ENCODE assay signal across 22 cellular contexts in the genomic region with DNA sequence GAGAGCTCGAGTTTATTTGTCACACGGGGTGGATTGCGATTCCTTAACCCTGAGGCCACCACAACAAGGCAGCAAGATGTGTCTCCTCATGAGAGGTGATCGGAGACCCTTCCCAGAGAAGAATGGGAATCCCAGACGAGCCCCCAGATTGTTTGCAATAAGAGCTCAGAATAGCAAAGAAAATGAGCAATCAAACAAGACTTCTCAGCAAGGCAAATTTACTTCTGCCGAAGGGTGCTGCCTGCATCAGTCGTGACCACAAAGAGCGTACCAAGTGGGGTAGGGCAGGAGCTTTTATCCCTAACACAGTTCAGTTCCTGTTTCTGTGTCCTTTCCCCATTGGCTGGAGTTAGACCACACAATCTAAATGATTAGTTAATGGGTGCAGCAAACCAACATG.
"Had no signal": no experiment of that assay in that cellular context is flagged by ENCODE, and none has a peak within 500 bp of the region (broad histone marks: within the 10 kb centered on the region; RNA-seq: fewer than 3 reads in every experiment).

No MANE protein-coding gene starts in this region.

- ATAC-seq: effector memory CD8-positive, alpha-beta T cell; esophagus mucosa; gastroesophageal sphincter; heart left ventricle; left cardiac atrium; left lung; left ventricle myocardium superior; lower lobe of right lung had no signal

- H3K4me1 Mint-ChIP-seq: endodermal cell had no signal

- H3K36me3 ChIP-seq: colonic mucosa, esophagus squamous epithelium, gastroesophageal sphincter, heart left ventricle, left lung, lower lobe of right lung had no signal

- H3K27ac ChIP-seq: colonic mucosa, epithelial cell of prostate, esophagus squamous epithelium, gastroesophageal sphincter, heart left ventricle, hepatocyte, left lung, lower lobe of right lung had no signal

- DNase-seq: colonic mucosa; cortex of kidney; effector CD8-positive, alpha-beta T cell; effector memory CD8-positive, alpha-beta T cell; endodermal cell; erythroblast; esophagus squamous epithelium; foreskin fibroblast; foreskin melanocyte; heart left ventricle; hypothalamus; left cardiac atrium; left lung; left ventricle myocardium superior; lower lobe of right lung; mesenchymal stem cell; midbrain had no signal

- H3K9me3 ChIP-seq: colonic mucosa had no signal

- H3K4me1 ChIP-seq: colonic mucosa, esophagus squamous epithelium, gastroesophageal sphincter, heart left ventricle, left lung, lower lobe of right lung had no signal

- H3K79me2 ChIP-seq: hepatocyte had no signal

- H3K27me3 Mint-ChIP-seq: dendritic cell treated with granulocyte-macrophage colony-stimulating factor and Interleukin-4, amounts not matched to agents 40 ng/mL and 50 ng/mL, for 4 days; effector memory CD8-positive, alpha-beta T cell had no signal

- H3K4me3 ChIP-seq: colonic mucosa, esophagus squamous epithelium, gastroesophageal sphincter, heart left ventricle, hepatocyte, left lung, lower lobe of right lung had no signal

- H3K27ac Mint-ChIP-seq: dendritic cell treated with granulocyte-macrophage colony-stimulating factor and Interleukin-4, amounts not matched to agents 40 ng/mL and 50 ng/mL, for 4 days; effector memory CD8-positive, alpha-beta T cell; endodermal cell had no signal

- H3K4me2 ChIP-seq: hepatocyte had no signal

- H3K4me3 Mint-ChIP-seq: dendritic cell treated with granulocyte-macrophage colony-stimulating factor and Interleukin-4, amounts not matched to agents 40 ng/mL and 50 ng/mL, for 4 days; effector memory CD8-positive, alpha-beta T cell; endodermal cell had no signal

- H3K27me3 ChIP-seq: colonic mucosa, esophagus squamous epithelium, gastroesophageal sphincter, heart left ventricle, hepatocyte, left lung had no signal

- H2AFZ ChIP-seq: hepatocyte had no signal
